Comparison of ENCODE assay signal across 1 cellular context in the genomic region with DNA sequence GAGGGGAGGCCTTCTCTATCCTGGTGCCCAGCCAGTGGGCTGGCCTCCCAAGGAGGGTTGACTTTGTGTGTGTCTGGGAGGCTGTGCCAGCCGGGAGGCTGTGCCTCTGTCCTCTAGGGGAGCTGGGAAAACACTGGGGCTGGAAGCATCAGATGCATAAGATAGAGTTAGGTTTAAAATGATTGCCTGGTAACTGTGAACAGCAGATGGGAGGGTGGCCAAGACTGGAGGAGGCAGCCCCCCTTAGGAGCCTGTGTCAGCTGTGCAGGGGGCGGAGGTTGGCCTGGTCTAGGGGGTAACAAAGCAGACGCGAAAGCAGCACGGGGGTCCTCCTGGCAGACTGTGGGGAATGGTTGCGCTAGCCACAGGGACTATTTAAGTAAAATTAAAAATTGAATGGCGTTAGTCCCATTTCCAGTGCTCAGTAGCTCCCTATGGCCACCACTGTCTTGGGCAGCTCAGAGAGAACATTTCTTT.
TF ChIP-seq lines count a peak whose summit lies in the region.

No MANE protein-coding gene starts in this region.

TF ChIP-seq in liver, 16 proteins besides CTCF, POLR2A, EP300 and RAD21 (continued from another document):
- TF ChIP-seq, protein P1, sequence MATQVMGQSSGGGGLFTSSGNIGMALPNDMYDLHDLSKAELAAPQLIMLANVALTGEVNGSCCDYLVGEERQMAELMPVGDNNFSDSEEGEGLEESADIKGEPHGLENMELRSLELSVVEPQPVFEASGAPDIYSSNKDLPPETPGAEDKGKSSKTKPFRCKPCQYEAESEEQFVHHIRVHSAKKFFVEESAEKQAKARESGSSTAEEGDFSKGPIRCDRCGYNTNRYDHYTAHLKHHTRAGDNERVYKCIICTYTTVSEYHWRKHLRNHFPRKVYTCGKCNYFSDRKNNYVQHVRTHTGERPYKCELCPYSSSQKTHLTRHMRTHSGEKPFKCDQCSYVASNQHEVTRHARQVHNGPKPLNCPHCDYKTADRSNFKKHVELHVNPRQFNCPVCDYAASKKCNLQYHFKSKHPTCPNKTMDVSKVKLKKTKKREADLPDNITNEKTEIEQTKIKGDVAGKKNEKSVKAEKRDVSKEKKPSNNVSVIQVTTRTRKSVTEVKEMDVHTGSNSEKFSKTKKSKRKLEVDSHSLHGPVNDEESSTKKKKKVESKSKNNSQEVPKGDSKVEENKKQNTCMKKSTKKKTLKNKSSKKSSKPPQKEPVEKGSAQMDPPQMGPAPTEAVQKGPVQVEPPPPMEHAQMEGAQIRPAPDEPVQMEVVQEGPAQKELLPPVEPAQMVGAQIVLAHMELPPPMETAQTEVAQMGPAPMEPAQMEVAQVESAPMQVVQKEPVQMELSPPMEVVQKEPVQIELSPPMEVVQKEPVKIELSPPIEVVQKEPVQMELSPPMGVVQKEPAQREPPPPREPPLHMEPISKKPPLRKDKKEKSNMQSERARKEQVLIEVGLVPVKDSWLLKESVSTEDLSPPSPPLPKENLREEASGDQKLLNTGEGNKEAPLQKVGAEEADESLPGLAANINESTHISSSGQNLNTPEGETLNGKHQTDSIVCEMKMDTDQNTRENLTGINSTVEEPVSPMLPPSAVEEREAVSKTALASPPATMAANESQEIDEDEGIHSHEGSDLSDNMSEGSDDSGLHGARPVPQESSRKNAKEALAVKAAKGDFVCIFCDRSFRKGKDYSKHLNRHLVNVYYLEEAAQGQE (IDR thresholded peaks at IDR 0.05) = no peak
- TF ChIP-seq NR2F2 (IDR thresholded peaks at IDR 0.05) (no peak), ATF3 (IDR thresholded peaks at IDR 0.05) (no peak)
